In the genomic region with DNA sequence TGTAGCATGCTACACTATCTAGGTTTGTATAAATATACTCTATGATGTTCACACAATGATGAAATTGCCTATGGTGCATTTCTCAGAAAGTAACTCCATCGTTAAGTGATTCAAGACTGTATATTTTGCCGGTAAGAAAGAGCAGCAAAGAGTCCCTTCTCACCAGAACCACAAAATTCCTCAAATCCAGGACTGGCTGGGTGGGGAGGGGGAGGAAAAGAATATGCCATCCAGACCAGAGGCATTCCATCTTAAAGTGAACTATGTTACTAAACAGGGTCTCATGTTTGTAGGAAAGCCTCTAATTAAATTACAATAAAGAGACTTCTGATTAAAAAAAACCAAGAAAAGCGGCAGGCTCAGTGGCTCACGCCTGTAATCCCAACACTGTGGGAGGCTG, we compare ENCODE assay signal across 13 cellular contexts. TPM values are rescaled to one million over a fixed set of nuclear protein-coding genes. Genes with fewer than 3 reads are reported as not detected.
A peak's percentile ranks its signal among the peaks of the same experiment; 100 is the strongest.
DNase-seq lines count a peak whose midpoint lies in the region; ATAC-seq, FAIRE-seq and TF ChIP-seq lines count a peak whose summit lies in the region.
"Had no signal": no experiment of that assay in that cellular context is flagged by ENCODE, and none has a peak within 500 bp of the region (broad histone marks: within the 10 kb centered on the region; RNA-seq: fewer than 3 reads in every experiment).

No MANE protein-coding gene starts in this region.

- no peaks in the 10 kb centered on the region for H3K36me3 Mint-ChIP-seq in CD4-positive, alpha-beta T cell (ENCODE audit: low read depth)
- no peaks in the 10 kb centered on the region for H3K36me3 Mint-ChIP-seq in chondrocyte (ENCODE audit: low read depth)

- peak; percentile 16 for FAIRE-seq in GM12891 (lab: Jason Lieb, UNC)

- no peak for DNase-seq in CD4-positive, alpha-beta T cell
- DNase-seq in GM12891 (ENCODE audit: insufficient read length, low spot score) (no peak), chondrocyte (ENCODE audit: low spot score) (no peak), psoas muscle (no peak), GM13977 (ENCODE audit: low spot score) (no peak), NCI-H1694 (lab: John Stamatoyannopoulos, UW) (no peak), T1000 (lab: John Stamatoyannopoulos, UW) (no peak)
- DNase-seq: DMS153, GM23248, NCI-H2029, NCI-H510A, SHP77 treated with DMSO at 0.1 percent for 48 hours had no signal

- H3K27me3 ChIP-seq in CD4-positive, alpha-beta T cell (ENCODE audit: control insufficient read depth, insufficient read depth, low read length): no peaks in the 10 kb centered on the region
- H3K27me3 ChIP-seq in psoas muscle (ENCODE audit: insufficient read depth in 3 of 3, low read length in 2 of 3): no peaks in the 10 kb centered on the region
- H3K27me3 ChIP-seq: BLaER1 had no signal

- H3K36me3 ChIP-seq in psoas muscle (ENCODE audit: insufficient read depth in 1 of 2, low read depth in 1 of 2): no peaks in the 10 kb centered on the region
- H3K36me3 ChIP-seq: BLaER1 had no signal

- no peak overlapping the region for H3K4me3 Mint-ChIP-seq in CD4-positive, alpha-beta T cell
- H3K4me3 Mint-ChIP-seq in chondrocyte (ENCODE audit: unreplicated experiment): no peak overlapping the region

- TF ChIP-seq POLR2A in GM12891 (IDR thresholded peaks at IDR 0.05; ENCODE audit: low read depth, low read length): no peak

- POLR2A ChIA-PET in CD4-positive, alpha-beta T cell (lab: Charles Lee): interaction anchor here (1.0 to 1.1 kb wide), 2 partner anchors 8 to 41 kb away, joined by 3 to 4 read pairs; no protein-coding TSS in a partner anchor

- peak overlapping the region; percentile 10 for H3K27ac Mint-ChIP-seq in CD4-positive, alpha-beta T cell
- H3K27ac Mint-ChIP-seq in chondrocyte (ENCODE audit: unreplicated experiment): peak overlapping the region; percentile 22

- no peak overlapping the region for H3K4me3 ChIP-seq in psoas muscle
- H3K4me3 ChIP-seq: BLaER1, GM23248 had no signal

- no peaks in the 10 kb centered on the region for H3K27me3 Mint-ChIP-seq in CD4-positive, alpha-beta T cell
- no peaks in the 10 kb centered on the region for H3K27me3 Mint-ChIP-seq in chondrocyte (ENCODE audit: low read depth)

- ATAC-seq in CD4-positive, alpha-beta T cell (ENCODE audit: poor library complexity): no peak
- no peak for ATAC-seq in psoas muscle

- in situ Hi-C loops in GM13977 (cut with MboI; ENCODE audit: low pct_unique_long_range_greater_than_20kb, low sequenced_read_pairs, unreplicated experiment): no loop called here

- H3K4me1 Mint-ChIP-seq in CD4-positive, alpha-beta T cell (ENCODE audit: low read depth): peaks cover 85% of the 10 kb centered on the region
- peaks cover 74% of the 10 kb centered on the region for H3K4me1 Mint-ChIP-seq in chondrocyte (ENCODE audit: low read depth)

- no peak overlapping the region for H3K27ac ChIP-seq in CD4-positive, alpha-beta T cell (ENCODE audit: low read depth, low read length)
- H3K27ac ChIP-seq in psoas muscle: peak overlapping the region; percentile 77
- H3K27ac ChIP-seq: BLaER1, GM23248 had no signal

- H3K9me3 ChIP-seq in CD4-positive, alpha-beta T cell (ENCODE audit: control insufficient read depth, low read length): no peaks in the 10 kb centered on the region
- no peaks in the 10 kb centered on the region for H3K9me3 ChIP-seq in psoas muscle
- H3K9me3 ChIP-seq: BLaER1 had no signal

- H3K9me3 Mint-ChIP-seq in CD4-positive, alpha-beta T cell: no peaks in the 10 kb centered on the region
- no peaks in the 10 kb centered on the region for H3K9me3 Mint-ChIP-seq in chondrocyte (ENCODE audit: low read depth)

- CTCF ChIA-PET in CD4-positive, alpha-beta T cell (lab: Charles Lee): no interaction called here

- 76 to 89% (median 77%) methylated on average over 4 of the region's 4 CpGs for whole genome bisulfite sequencing in psoas muscle, 3 donors

- intact Hi-C loops in CD4-positive, alpha-beta T cell (cut with DNase I, micrococcal nuclease): loop anchor here in 1 of 2 experiments (10.0 kb wide), 1 partner anchor 1795 kb away; no protein-coding TSS in a partner anchor
- intact Hi-C loops in psoas muscle (cut with DNase I): no loop called here

- TF ChIP-seq CTCF in CD4-positive, alpha-beta T cell (IDR thresholded peaks at IDR 0.05): no peak
- no peak for TF ChIP-seq CTCF in chondrocyte (IDR thresholded peaks at IDR 0.05)
- no peak for TF ChIP-seq CTCF in psoas muscle (IDR thresholded peaks at IDR 0.05)
- TF ChIP-seq CTCF in GM13977 (IDR thresholded peaks at IDR 0.05; ENCODE audit: extremely low read depth, insufficient read depth, missing control alignments): no peak

- peaks cover 79% of the 10 kb centered on the region for H3K4me1 ChIP-seq in psoas muscle

TF ChIP-seq in GM12891, 5 proteins besides CTCF, POLR2A, EP300 and RAD21:
- TF ChIP-seq TAF1 (IDR thresholded peaks at IDR 0.05; ENCODE audit: low read depth, low read length) (no peak), SPI1 (IDR thresholded peaks at IDR 0.05; ENCODE audit: low read depth, low read length) (no peak), POU2F2 (IDR thresholded peaks at IDR 0.05; ENCODE audit: low read depth, low read length) (no peak)
TF ChIP-seq in GM12891: peak in this region for 0.

RNA-seq across cellular contexts. Expression of a gene that starts 11.5 kb away (rescaled TPM):
- 100 to 1,000 TPM in 1 of 2 experiments, 10 to 100 TPM in 1; 89.8 to 101 TPM for total RNA-seq in CD4-positive, alpha-beta T cell
- polyA plus RNA-seq in GM12891 (2012; ENCODE audit: low read depth, missing spikeins): 189 TPM
- total RNA-seq in chondrocyte: 70.0 to 88.1 TPM (median 72.1 TPM) in 3 replicates
- total RNA-seq in psoas muscle: 10 to 100 TPM; 70.6 to 97.6 (median 80.0) TPM
- 100 to 1,000 TPM in 1 of 3 donors, 10 to 100 TPM in 2; 52.8 to 104 (median 91.4) TPM for polyA plus RNA-seq in psoas muscle

RNA-seq across cellular contexts. Expression of a gene that starts 37.0 kb away (rescaled TPM):
- 10 to 100 TPM; 39.0 to 39.3 TPM for total RNA-seq in CD4-positive, alpha-beta T cell
- polyA plus RNA-seq in GM12891 (2012; ENCODE audit: low read depth, missing spikeins): 45.4 TPM
- 41.4 to 44.4 TPM (median 42.0 TPM) in 3 replicates for total RNA-seq in chondrocyte
- 10 to 100 TPM; 22.7 to 37.3 (median 24.1) TPM for total RNA-seq in psoas muscle
- 10 to 100 TPM; 27.5 to 48.3 (median 38.3) TPM for polyA plus RNA-seq in psoas muscle

RNA-seq across cellular contexts. Expression of a gene that starts 52.6 kb away (rescaled TPM):
- 10 to 100 TPM; 86.7 to 92.3 TPM for total RNA-seq in CD4-positive, alpha-beta T cell
- 30.4 TPM for polyA plus RNA-seq in GM12891 (2012; ENCODE audit: low read depth, missing spikeins)
- total RNA-seq in chondrocyte (48.3 to 69.0 TPM (median 67.1 TPM) in 3 replicates), psoas muscle (100 to 1,000 TPM; 187 to 254 (median 211) TPM)
- 100 to 1,000 TPM in 1 of 3 donors, 10 to 100 TPM in 2; 48.3 to 108 (median 76.1) TPM for polyA plus RNA-seq in psoas muscle
